Comparison of ENCODE assay signal across 8 cellular contexts in genomic region chr2:241817821-241818215, GRCh38. TPM values are rescaled to one million over a fixed set of nuclear protein-coding genes. Genes with fewer than 3 reads are reported as not detected.
"Had no signal": no experiment of that assay in that cellular context is flagged by ENCODE, and none has a peak within 500 bp of the region (broad histone marks: within the 10 kb centered on the region; RNA-seq: fewer than 3 reads in every experiment).

No MANE protein-coding gene starts in this region.

RNA-seq across cellular contexts. Expression of gene NEU4, which starts 8.8 kb away (rescaled TPM):
- total RNA-seq: ascending aorta, LHCN-M2, RPMI7951 had no signal

RNA-seq across cellular contexts. Expression of gene PDCD1, which starts 40.9 kb away (rescaled TPM):
- total RNA-seq: ascending aorta, cardiac muscle cell, LHCN-M2, NCI-H460, RPMI7951 had no signal
- polyA plus RNA-seq: cardiac muscle cell, SK-N-SH had no signal

RNA-seq across cellular contexts. Expression of gene GAL3ST2, which starts 41.2 kb away (rescaled TPM):
- total RNA-seq: ascending aorta, LHCN-M2, RPMI7951, SJCRH30 had no signal
- polyA plus RNA-seq: cardiac muscle cell had no signal

RNA-seq across cellular contexts. Expression of gene RTP5, which starts 51.7 kb away (rescaled TPM):
- total RNA-seq: activated CD8-positive, alpha-beta memory T cell treated with anti-CD3 and anti-CD28 coated beads, Interleukin-2, amount 10 ng/mL, durations not matched to agents 7 days and 5 days; ascending aorta; cardiac muscle cell; LHCN-M2; NCI-H460; RPMI7951; SJCRH30 had no signal
- polyA plus RNA-seq: cardiac muscle cell, SK-N-SH had no signal
